In genomic region chr2:240683329-240683979, GRCh38 we compare ENCODE assay signal across 10 cellular contexts. TPM values are rescaled to one million over a fixed set of nuclear protein-coding genes. Genes with fewer than 3 reads are reported as not detected.
DNase-seq lines count a peak whose midpoint lies in the region; ATAC-seq, FAIRE-seq and TF ChIP-seq lines count a peak whose summit lies in the region.
"Not testable (repeated sequence)": the region's sequence is repeated elsewhere in the genome, so short reads cannot be mapped to it uniquely, and the experiment has no call there.
"Had no signal": no experiment of that assay in that cellular context is flagged by ENCODE, and none has a peak within 500 bp of the region (broad histone marks: within the 10 kb centered on the region; RNA-seq: fewer than 3 reads in every experiment).

No MANE protein-coding gene starts in this region.

- POLR2A ChIA-PET in CD8-positive, alpha-beta T cell (lab: Charles Lee); activated CD8-positive, alpha-beta T cell treated with anti-CD3 and anti-CD28 coated beads for 36 hours (lab: Charles Lee): not testable (repeated sequence)
- POLR2A ChIA-PET in naive thymus-derived CD8-positive, alpha-beta T cell (lab: Charles Lee), result interaction anchor here (0.5 kb wide), 1 partner anchor 1015 kb away, joined by 5 read pairs; no protein-coding TSS in a partner anchor

- DNase-seq in CD8-positive, alpha-beta T cell; T-helper 17 cell; activated CD8-positive, alpha-beta T cell treated with anti-CD3 and anti-CD28 coated beads for 36 hours; naive thymus-derived CD8-positive, alpha-beta T cell: not testable (repeated sequence)
- DNase-seq in right atrium auricular region (ENCODE audit: low spot score), result peak; percentile 43

- H3K27ac Mint-ChIP-seq in CD8-positive, alpha-beta T cell; T-helper 17 cell; activated CD8-positive, alpha-beta T cell treated with anti-CD3 and anti-CD28 coated beads for 36 hours; activated T-helper 17 cell treated with anti-CD3 and anti-CD28 coated beads, Interleukin-2, amount 50 U/mL, for 72 hours: not testable (repeated sequence)
- peak overlapping the region in 7 of 10 donors; percentile 14 to 81 (median 55) for H3K27ac Mint-ChIP-seq in naive thymus-derived CD8-positive, alpha-beta T cell

- H3K9me3 Mint-ChIP-seq in CD8-positive, alpha-beta T cell; activated CD8-positive, alpha-beta T cell treated with anti-CD3 and anti-CD28 coated beads for 36 hours; activated T-helper 17 cell treated with anti-CD3 and anti-CD28 coated beads, Interleukin-2, amount 50 U/mL, for 72 hours; naive thymus-derived CD8-positive, alpha-beta T cell: not testable (repeated sequence)

- ATAC-seq in CD8-positive, alpha-beta T cell, result peak; percentile 70
- peak; percentile 59 for ATAC-seq in T-helper 17 cell
- ATAC-seq in activated CD8-positive, alpha-beta T cell treated with anti-CD3 and anti-CD28 coated beads for 36 hours, result peak; percentile 51
- ATAC-seq in activated T-helper 17 cell treated with anti-CD3 and anti-CD28 coated beads, Interleukin-2, amount 50 U/mL, for 72 hours (replicated peaks), result peak; percentile 38
- ATAC-seq in naive thymus-derived CD8-positive, alpha-beta T cell, result peak; percentile 79 to 83

- not testable (repeated sequence) for H3K36me3 ChIP-seq in CD8-positive, alpha-beta T cell (ENCODE audit: insufficient read depth, low read length); right atrium auricular region

- TF ChIP-seq CTCF in CD8-positive, alpha-beta T cell (IDR thresholded peaks at IDR 0.05); activated CD8-positive, alpha-beta T cell treated with anti-CD3 and anti-CD28 coated beads for 36 hours (IDR thresholded peaks at IDR 0.05); right atrium auricular region (IDR thresholded peaks at IDR 0.05): not testable (repeated sequence)

- peak overlapping the region; percentile 33 for H3K4me3 ChIP-seq in CD8-positive, alpha-beta T cell (ENCODE audit: low read depth, low read length)
- H3K4me3 ChIP-seq in right atrium auricular region, result not testable (repeated sequence)

- H3K4me1 ChIP-seq in CD8-positive, alpha-beta T cell (ENCODE audit: insufficient read depth, low read length); right atrium auricular region: not testable (repeated sequence)

- not testable (repeated sequence) for H3K27ac ChIP-seq in CD8-positive, alpha-beta T cell (ENCODE audit: low read depth, low read length); right atrium auricular region

- peak; percentile 60 for FAIRE-seq in colon (lab: Jason Lieb, UNC)

- not testable (repeated sequence) for H3K27me3 ChIP-seq in CD8-positive, alpha-beta T cell (ENCODE audit: insufficient read depth, low read length); right atrium auricular region

- peak overlapping the region; percentile 58 for H3K4me3 Mint-ChIP-seq in CD8-positive, alpha-beta T cell
- H3K4me3 Mint-ChIP-seq in T-helper 17 cell, result peak overlapping the region; percentile 72
- H3K4me3 Mint-ChIP-seq in activated CD8-positive, alpha-beta T cell treated with anti-CD3 and anti-CD28 coated beads for 36 hours, result not testable (repeated sequence)
- H3K4me3 Mint-ChIP-seq in activated T-helper 17 cell treated with anti-CD3 and anti-CD28 coated beads, Interleukin-2, amount 50 U/mL, for 72 hours, result peak overlapping the region; percentile 41
- peak overlapping the region in 9 of 10 donors; percentile 24 to 77 (median 62) for H3K4me3 Mint-ChIP-seq in naive thymus-derived CD8-positive, alpha-beta T cell

- not testable (repeated sequence) for H3K36me3 Mint-ChIP-seq in CD8-positive, alpha-beta T cell; T-helper 17 cell (ENCODE audit: low read depth); activated CD8-positive, alpha-beta T cell treated with anti-CD3 and anti-CD28 coated beads for 36 hours (ENCODE audit: low read depth); activated T-helper 17 cell treated with anti-CD3 and anti-CD28 coated beads, Interleukin-2, amount 50 U/mL, for 72 hours (ENCODE audit: low read depth); naive thymus-derived CD8-positive, alpha-beta T cell

- intact Hi-C loops in CD8-positive, alpha-beta T cell (cut with DNase I, micrococcal nuclease); activated CD8-positive, alpha-beta T cell treated with anti-CD3 and anti-CD28 coated beads for 36 hours (cut with micrococcal nuclease): not testable (repeated sequence)

- not testable (repeated sequence) for H3K9me3 ChIP-seq in CD8-positive, alpha-beta T cell (ENCODE audit: low read length); T-helper 17 cell (ENCODE audit: control insufficient read depth, low read length, poor library complexity, severe bottlenecking); right atrium auricular region

- not testable (repeated sequence) for H3K27me3 Mint-ChIP-seq in CD8-positive, alpha-beta T cell (ENCODE audit: low read depth); T-helper 17 cell; activated CD8-positive, alpha-beta T cell treated with anti-CD3 and anti-CD28 coated beads for 36 hours; activated T-helper 17 cell treated with anti-CD3 and anti-CD28 coated beads, Interleukin-2, amount 50 U/mL, for 72 hours; naive thymus-derived CD8-positive, alpha-beta T cell

- CTCF ChIA-PET in CD8-positive, alpha-beta T cell (lab: Charles Lee), result interaction anchor here (0.8 to 1.7 kb wide), 2 partner anchors 88 to 539 kb away, joined by 3 read pairs; no protein-coding TSS in a partner anchor
- CTCF ChIA-PET in activated CD8-positive, alpha-beta T cell treated with anti-CD3 and anti-CD28 coated beads for 36 hours (lab: Charles Lee), result not testable (repeated sequence)

- H3K4me1 Mint-ChIP-seq in CD8-positive, alpha-beta T cell (ENCODE audit: low read depth); T-helper 17 cell; activated CD8-positive, alpha-beta T cell treated with anti-CD3 and anti-CD28 coated beads for 36 hours (ENCODE audit: low read depth); activated T-helper 17 cell treated with anti-CD3 and anti-CD28 coated beads, Interleukin-2, amount 50 U/mL, for 72 hours: not testable (repeated sequence)
- H3K4me1 Mint-ChIP-seq in naive thymus-derived CD8-positive, alpha-beta T cell, result peaks cover 0 to 15% (median 9%) of the 10 kb centered on the region in 4 donors

RNA-seq across cellular contexts. Expression of gene AQP12B, which starts 0.8 kb away (rescaled TPM):
- not detected for total RNA-seq in CD8-positive, alpha-beta T cell
- total RNA-seq in T-helper 17 cell (not detected), right atrium auricular region (not detected)
- not detected for total RNA-seq in activated CD8-positive, alpha-beta T cell treated with anti-CD3 and anti-CD28 coated beads for 36 hours
- total RNA-seq in activated T-helper 17 cell treated with anti-CD3 and anti-CD28 coated beads, Interleukin-2, amount 50 U/mL, for 72 hours, result not detected
- not detected for total RNA-seq in naive thymus-derived CD8-positive, alpha-beta T cell
- polyA plus RNA-seq in naive thymus-derived CD8-positive, alpha-beta T cell, result not detected
- total RNA-seq: H4, NCI-H460, Right ventricle myocardium superior had no signal

RNA-seq across cellular contexts. Expression of gene AQP12A, which starts 8.2 kb away (rescaled TPM):
- not detected for total RNA-seq in CD8-positive, alpha-beta T cell
- total RNA-seq in T-helper 17 cell, result not detected
- total RNA-seq in activated CD8-positive, alpha-beta T cell treated with anti-CD3 and anti-CD28 coated beads for 36 hours, result not detected
- total RNA-seq in activated T-helper 17 cell treated with anti-CD3 and anti-CD28 coated beads, Interleukin-2, amount 50 U/mL, for 72 hours, result not detected
- total RNA-seq in right atrium auricular region, result not detected
- not detected for total RNA-seq in naive thymus-derived CD8-positive, alpha-beta T cell
- polyA plus RNA-seq in naive thymus-derived CD8-positive, alpha-beta T cell, result not detected
- total RNA-seq: H4, NCI-H460, Right ventricle myocardium superior had no signal

RNA-seq across cellular contexts. Expression of gene GPR35, which starts 58.2 kb away (rescaled TPM):
- total RNA-seq in CD8-positive, alpha-beta T cell, result 10 to 100 TPM; 17.5 to 18.7 TPM
- 10 to 100 TPM in 1 of 2 donors, 1 to 10 TPM in 1; 5.4 to 14.4 TPM for total RNA-seq in T-helper 17 cell
- total RNA-seq in activated CD8-positive, alpha-beta T cell treated with anti-CD3 and anti-CD28 coated beads for 36 hours, result 10 to 100 TPM; 14.4 to 14.6 TPM
- total RNA-seq in activated T-helper 17 cell treated with anti-CD3 and anti-CD28 coated beads, Interleukin-2, amount 50 U/mL, for 72 hours, result 1 to 10 TPM; 2.0 to 4.4 TPM
- total RNA-seq in right atrium auricular region, result under 1 TPM; 0.56 to 0.86 TPM
- total RNA-seq in naive thymus-derived CD8-positive, alpha-beta T cell, result 1 to 10 TPM; 8.9 to 9.8 TPM
- 1 to 10 TPM; 1.3 to 1.7 (median 1.6) TPM for polyA plus RNA-seq in naive thymus-derived CD8-positive, alpha-beta T cell
